ENCODE assay signal across 3 cellular contexts in genomic region chr5:88484367-88484766, GRCh38.
A peak's percentile ranks its signal among the peaks of the same experiment; 100 is the strongest.
TF ChIP-seq lines count a peak whose summit lies in the region.

No MANE protein-coding gene starts in this region.

TF ChIP-seq in HCT116, 20 proteins besides CTCF, POLR2A, EP300 and RAD21:
- TF ChIP-seq MAX (IDR thresholded peaks at IDR 0.05) (no peak), ZBTB33 (IDR thresholded peaks at IDR 0.05; ENCODE audit: extremely low read depth, insufficient replicate concordance, low read length) (no peak), SIN3A (IDR thresholded peaks at IDR 0.05; ENCODE audit: low read depth) (no peak), SRF (IDR thresholded peaks at IDR 0.05; ENCODE audit: low read depth) (no peak), JUND (IDR thresholded peaks at IDR 0.05) (no peak), ZFX (IDR thresholded peaks at IDR 0.05) (no peak), ATF3 (IDR thresholded peaks at IDR 0.05) (no peak), CEBPB (IDR thresholded peaks at IDR 0.05; ENCODE audit: low read depth) (no peak), CBX3 (IDR thresholded peaks at IDR 0.05; ENCODE audit: low read depth) (no peak), SP1 (IDR thresholded peaks at IDR 0.05; ENCODE audit: low read depth) (no peak), YY1 (IDR thresholded peaks at IDR 0.05; ENCODE audit: extremely low read depth, insufficient replicate concordance, low read depth, low read length) (no peak)

TF ChIP-seq in H1, 55 proteins besides CTCF, POLR2A, EP300 and RAD21:
- TF ChIP-seq SP2 (IDR thresholded peaks at IDR 0.05; ENCODE audit: low read length) (peak; percentile 3; the same call in 1 of the 2 replicates), CREB1 (IDR thresholded peaks at IDR 0.05) (no peak), CBX5 (IDR thresholded peaks at IDR 0.05; ENCODE audit: low read depth, low read length) (no peak), SRF (IDR thresholded peaks at IDR 0.05; ENCODE audit: low read depth, low read length) (no peak), MAX (IDR thresholded peaks at IDR 0.05) (no peak), YY1 (IDR thresholded peaks at IDR 0.05; ENCODE audit: low read depth, low read length) (0 out of 2 replicates have a peak, but pooled peaks have one; percentile 17)

TF ChIP-seq in SK-N-SH, 30 proteins besides CTCF, POLR2A, EP300 and RAD21:
- TF ChIP-seq ZBTB33 (IDR thresholded peaks at IDR 0.05; ENCODE audit: borderline replicate concordance, low read depth) (no peak), FOXM1 (IDR thresholded peaks at IDR 0.05; ENCODE audit: low read depth) (no peak)
